In genomic region chrX:54093159-54093558, GRCh38 we compare ENCODE assay signal across 14 cellular contexts.
"Had no signal": no experiment of that assay in that cellular context is flagged by ENCODE, and none has a peak within 500 bp of the region (broad histone marks: within the 10 kb centered on the region; RNA-seq: fewer than 3 reads in every experiment).

No MANE protein-coding gene starts in this region.

- ATAC-seq: activated CD4-positive, alpha-beta T cell treated with anti-CD3 and anti-CD28 coated beads for 36 hours; body of pancreas; left ventricle myocardium superior; stimulated activated naive B cell treated with anti-CD40 and anti-IgM and Interleukin-4, amounts not matched to agents 10 μg/mL and 1 μg/mL and 100 μg/mL, for 72 hours had no signal

- H3K36me3 ChIP-seq: uterus had no signal

- H3K27ac ChIP-seq: body of pancreas, tibial artery, uterus had no signal

- H3K27ac Mint-ChIP-seq: activated CD4-positive, alpha-beta memory T cell treated with anti-CD3 and anti-CD28 coated beads, Interleukin-2, amount 10 ng/mL, durations not matched to agents 7 days and 5 days; activated CD4-positive, alpha-beta T cell treated with anti-CD3 and anti-CD28 coated beads for 36 hours; activated naive CD4-positive, alpha-beta T cell treated with anti-CD3 and anti-CD28 coated beads, Interleukin-2, amount 10 ng/mL, durations not matched to agents 7 days and 5 days; activated T-cell treated with anti-CD3 and anti-CD28 coated beads, Interleukin-2, amount 50 U/mL, for 24 hours; stimulated activated naive B cell treated with anti-CD40 and anti-IgM and Interleukin-4, amounts not matched to agents 10 μg/mL and 1 μg/mL and 100 μg/mL, for 72 hours had no signal

- H3K9me3 Mint-ChIP-seq: activated CD4-positive, alpha-beta memory T cell treated with anti-CD3 and anti-CD28 coated beads, Interleukin-2, amount 10 ng/mL, durations not matched to agents 7 days and 5 days; activated naive CD4-positive, alpha-beta T cell treated with anti-CD3 and anti-CD28 coated beads, Interleukin-2, amount 10 ng/mL, durations not matched to agents 7 days and 5 days; activated T-cell treated with anti-CD3 and anti-CD28 coated beads, Interleukin-2, amount 50 U/mL, for 24 hours; stimulated activated naive B cell treated with anti-CD40 and anti-IgM and Interleukin-4, amounts not matched to agents 10 μg/mL and 1 μg/mL and 100 μg/mL, for 72 hours had no signal

- H3K4me3 ChIP-seq: body of pancreas, tibial artery, uterus had no signal

- H3K4me1 Mint-ChIP-seq: activated CD4-positive, alpha-beta memory T cell treated with anti-CD3 and anti-CD28 coated beads, Interleukin-2, amount 10 ng/mL, durations not matched to agents 7 days and 5 days; activated CD4-positive, alpha-beta T cell treated with anti-CD3 and anti-CD28 coated beads for 36 hours; activated naive CD4-positive, alpha-beta T cell treated with anti-CD3 and anti-CD28 coated beads, Interleukin-2, amount 10 ng/mL, durations not matched to agents 7 days and 5 days; stimulated activated naive B cell treated with anti-CD40 and anti-IgM and Interleukin-4, amounts not matched to agents 10 μg/mL and 1 μg/mL and 100 μg/mL, for 72 hours had no signal

- DNase-seq: activated CD4-positive, alpha-beta memory T cell treated with anti-CD3 and anti-CD28 coated beads, Interleukin-2, amount 10 ng/mL, durations not matched to agents 7 days and 5 days; activated CD4-positive, alpha-beta T cell treated with anti-CD3 and anti-CD28 coated beads for 36 hours; activated naive CD4-positive, alpha-beta T cell treated with anti-CD3 and anti-CD28 coated beads, Interleukin-2, amount 10 ng/mL, durations not matched to agents 7 days and 5 days; activated T-cell treated with anti-CD3 and anti-CD28 coated beads, Interleukin-2, amount 50 U/mL, for 24 hours; body of pancreas; central memory CD4-positive, alpha-beta T cell; islet precursor cell; left ventricle myocardium superior; mesenchymal stem cell; stimulated activated CD4-positive, alpha-beta T cell treated with anti-CD3 and anti-CD28 coated beads, Interleukin-15, amount 100 ng/mL, for 24 hours; stimulated activated CD4-positive, alpha-beta T cell treated with anti-CD3 and anti-CD28 coated beads, Interleukin-4, amount 100 ng/mL, for 1 hour; stimulated activated naive B cell treated with anti-CD40 and anti-IgM and Interleukin-4, amounts not matched to agents 10 μg/mL and 1 μg/mL and 100 μg/mL, for 72 hours; tibial artery; uterus had no signal

- H3K27me3 ChIP-seq: body of pancreas, tibial artery, uterus had no signal

- H3K27me3 Mint-ChIP-seq: activated CD4-positive, alpha-beta memory T cell treated with anti-CD3 and anti-CD28 coated beads, Interleukin-2, amount 10 ng/mL, durations not matched to agents 7 days and 5 days; activated CD4-positive, alpha-beta T cell treated with anti-CD3 and anti-CD28 coated beads for 36 hours; activated naive CD4-positive, alpha-beta T cell treated with anti-CD3 and anti-CD28 coated beads, Interleukin-2, amount 10 ng/mL, durations not matched to agents 7 days and 5 days; stimulated activated naive B cell treated with anti-CD40 and anti-IgM and Interleukin-4, amounts not matched to agents 10 μg/mL and 1 μg/mL and 100 μg/mL, for 72 hours had no signal

- H3K4me3 Mint-ChIP-seq: activated CD4-positive, alpha-beta memory T cell treated with anti-CD3 and anti-CD28 coated beads, Interleukin-2, amount 10 ng/mL, durations not matched to agents 7 days and 5 days; activated CD4-positive, alpha-beta T cell treated with anti-CD3 and anti-CD28 coated beads for 36 hours; activated naive CD4-positive, alpha-beta T cell treated with anti-CD3 and anti-CD28 coated beads, Interleukin-2, amount 10 ng/mL, durations not matched to agents 7 days and 5 days; activated T-cell treated with anti-CD3 and anti-CD28 coated beads, Interleukin-2, amount 50 U/mL, for 24 hours; stimulated activated naive B cell treated with anti-CD40 and anti-IgM and Interleukin-4, amounts not matched to agents 10 μg/mL and 1 μg/mL and 100 μg/mL, for 72 hours had no signal

- H3K36me3 Mint-ChIP-seq: activated naive CD4-positive, alpha-beta T cell treated with anti-CD3 and anti-CD28 coated beads, Interleukin-2, amount 10 ng/mL, durations not matched to agents 7 days and 5 days had no signal

- H3K9me3 ChIP-seq: body of pancreas, tibial artery, uterus had no signal

- H3K4me1 ChIP-seq: body of pancreas, tibial artery, uterus had no signal
